Comparison of ENCODE assay signal across 11 cellular contexts in the genomic region with DNA sequence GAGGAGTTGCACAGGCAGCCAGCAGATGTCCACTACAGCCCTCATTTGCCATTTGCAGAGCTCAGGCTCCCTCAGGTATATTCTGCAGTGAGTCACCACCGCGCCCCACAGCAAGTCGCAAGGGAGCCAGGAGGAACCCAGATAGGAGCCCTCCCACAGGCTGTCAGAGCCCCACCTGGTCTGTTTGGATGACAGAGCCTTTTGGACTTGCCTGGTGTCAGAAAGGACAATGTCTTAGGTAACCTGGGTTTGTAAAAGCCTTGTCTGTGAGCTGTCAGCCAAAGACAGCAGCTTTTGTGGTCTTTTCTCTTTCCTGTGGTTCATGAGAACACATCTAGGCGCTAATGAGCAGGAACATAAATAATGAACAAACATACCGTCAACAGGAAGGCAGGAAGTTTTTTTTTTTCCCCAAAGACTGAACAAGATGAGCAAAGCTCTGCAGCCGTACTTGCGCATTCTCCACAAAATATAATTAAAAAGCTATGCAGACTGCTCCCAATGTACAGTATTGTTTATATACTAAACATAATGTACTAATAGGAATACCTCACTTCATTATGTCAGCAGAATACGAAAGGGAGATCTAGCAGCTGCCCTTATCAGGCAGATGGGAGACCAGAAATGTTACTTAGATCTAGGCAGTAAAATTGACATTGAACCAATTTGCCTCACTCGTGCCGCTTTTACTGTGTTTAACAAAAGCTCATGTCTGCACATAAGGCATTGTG.
DNase-seq lines count a peak whose midpoint lies in the region; ATAC-seq, FAIRE-seq and TF ChIP-seq lines count a peak whose summit lies in the region.
"Had no signal": no experiment of that assay in that cellular context is flagged by ENCODE, and none has a peak within 500 bp of the region (broad histone marks: within the 10 kb centered on the region; RNA-seq: fewer than 3 reads in every experiment).

No MANE protein-coding gene starts in this region.

- H3K27me3 Mint-ChIP-seq in central memory CD8-positive, alpha-beta T cell: no peaks in the 10 kb centered on the region

- peak overlapping the region; percentile 96 for H3K27ac Mint-ChIP-seq in central memory CD8-positive, alpha-beta T cell (ENCODE audit: low read depth)

- H3K4me3 ChIP-seq in kidney (ENCODE audit: low read length in 2 of 2) (no peak overlapping the region), aorta (ENCODE audit: low read length in 2 of 2) (no peak overlapping the region)
- H3K4me3 ChIP-seq: GM12878 had no signal

- DNase-seq in KG1 (lab: John Stamatoyannopoulos, UW) (peak; percentile 32), T-helper 22 cell (ENCODE audit: low read depth) (peak; percentile 73), globus pallidus (ENCODE audit: low spot score) (no peak), kidney (no peak), aorta (no peak), NCI-H82 treated with DMSO at 0.1 percent for 48 hours (lab: John Stamatoyannopoulos, UW; ENCODE audit: unreplicated experiment) (no peak)
- peak; percentile 35 to 73 for DNase-seq in central memory CD8-positive, alpha-beta T cell (ENCODE audit: low spot score in 2 of 2)
- DNase-seq in stimulated activated CD4-positive, alpha-beta T cell treated with anti-CD3 and anti-CD28 coated beads, Interleukin-4, amount 100 ng/mL, for 1 hour: peak; percentile 16
- DNase-seq: brain microvascular endothelial cell had no signal

- peaks cover 77% of the 10 kb centered on the region for H3K4me1 Mint-ChIP-seq in central memory CD8-positive, alpha-beta T cell

- peak; percentile 96 for ATAC-seq in central memory CD8-positive, alpha-beta T cell (replicated peaks; ENCODE audit: extremely low read depth, poor library complexity, severe bottlenecking)
- no peak for ATAC-seq in aorta (ENCODE audit: low FRiP score)
- ATAC-seq: GM12878, left colon had no signal

- no peak overlapping the region for H3K9ac ChIP-seq in kidney (ENCODE audit: low read length in 2 of 2)

- H3K4me3 Mint-ChIP-seq in central memory CD8-positive, alpha-beta T cell: peak overlapping the region; percentile 63

- TF ChIP-seq CTCF in kidney (IDR thresholded peaks at IDR 0.05; ENCODE audit: borderline replicate concordance, extremely low read depth, insufficient read depth): no peak

- H3K27ac ChIP-seq in kidney (ENCODE audit: low read depth in 2 of 2, low read length in 2 of 2) (peak overlapping the region in 1 of 2 donors; percentile 22), aorta (ENCODE audit: low read depth in 1 of 2, low read length in 2 of 2) (no peak overlapping the region)
- H3K27ac ChIP-seq: brain microvascular endothelial cell had no signal

- peaks cover 8% of the 10 kb centered on the region for H3K36me3 Mint-ChIP-seq in central memory CD8-positive, alpha-beta T cell (ENCODE audit: insufficient read depth)

- H3K27me3 ChIP-seq in aorta (ENCODE audit: control insufficient read depth in 1 of 2, insufficient read depth in 2 of 2, low read length in 1 of 2): no peaks in the 10 kb centered on the region

- no peaks in the 10 kb centered on the region for H3K9me3 Mint-ChIP-seq in central memory CD8-positive, alpha-beta T cell

- intact Hi-C loops in kidney (cut with DNase I): no loop called here
- intact Hi-C loops in aorta (cut with DNase I): no loop called here

- H3K9me3 ChIP-seq in kidney (ENCODE audit: control insufficient read depth in 1 of 2, low read length in 2 of 2) (no peaks in the 10 kb centered on the region), aorta (ENCODE audit: control insufficient read depth, low read length) (no peaks in the 10 kb centered on the region)

- 89 to 90% methylated on average over 10 of the region's 10 CpGs for WGBS in aorta, 2 donors

- FAIRE-seq in kidney (lab: Jason Lieb, UNC): no peak
- FAIRE-seq: GM12878 had no signal

- H3K4me1 ChIP-seq in kidney (ENCODE audit: control insufficient read depth in 1 of 2, insufficient read depth in 1 of 2, low read depth in 1 of 2, low read length in 2 of 2): peaks cover under 1 to 3% of the 10 kb centered on the region in 2 donors
- H3K4me1 ChIP-seq in aorta (ENCODE audit: control insufficient read depth in 1 of 2, insufficient read depth in 2 of 2, low read length in 2 of 2): peaks cover 3 to 5% of the 10 kb centered on the region in 2 donors

- H3K36me3 ChIP-seq in kidney (ENCODE audit: control insufficient read depth in 1 of 2, insufficient read depth in 2 of 2, low read length in 2 of 2) (no peaks in the 10 kb centered on the region), aorta (ENCODE audit: control insufficient read depth in 1 of 2, insufficient read depth in 2 of 2, low read length in 1 of 2) (no peaks in the 10 kb centered on the region)
- H3K36me3 ChIP-seq: brain microvascular endothelial cell had no signal

Comparison
In these comparisons a context has a peak if more than half of its experiments do, and no peak if none do; other contexts are left out.
1. DNase-seq: peak in KG1 (single experiment), T-helper 22 cell (single experiment), central memory CD8-positive, alpha-beta T cell (2 of 2) and stimulated activated CD4-positive, alpha-beta T cell treated with anti-CD3 and anti-CD28 coated beads, Interleukin-4, amount 100 ng/mL, for 1 hour (single experiment); none in globus pallidus (single experiment), kidney (single experiment), aorta (0 of 2) and NCI-H82 treated with DMSO at 0.1 percent for 48 hours (single experiment).